Comparison of ENCODE assay signal across 34 cellular contexts in the genomic region with DNA sequence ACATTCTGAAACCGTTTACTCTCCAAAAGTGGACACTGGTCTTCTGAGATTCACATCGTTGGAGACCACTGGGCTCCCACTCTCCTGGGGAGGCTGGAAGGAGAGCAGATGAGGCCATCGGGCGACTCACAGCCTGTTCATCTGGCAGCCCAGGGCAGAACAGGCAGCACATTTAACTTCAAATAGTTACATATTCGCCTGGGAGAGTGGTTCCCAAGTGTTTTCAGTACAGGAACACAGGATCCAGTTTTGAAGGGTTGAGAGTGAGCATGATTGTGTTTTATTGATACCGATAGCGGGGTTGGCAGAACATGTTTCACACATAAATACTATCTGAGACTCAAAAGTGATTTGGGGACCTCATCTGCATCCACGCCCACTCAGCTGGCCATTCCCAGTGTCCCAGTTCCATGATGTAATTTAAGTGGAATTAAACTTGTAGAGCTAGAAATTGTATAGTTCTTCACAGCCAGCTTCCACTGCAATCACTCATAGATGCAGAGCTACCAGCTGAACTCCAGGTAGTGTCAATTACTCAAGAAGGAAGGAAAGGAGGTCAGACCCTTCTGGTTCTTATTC. TPM values are rescaled to one million over a fixed set of nuclear protein-coding genes. Genes with fewer than 3 reads are reported as not detected.
"Had no signal": no experiment of that assay in that cellular context is flagged by ENCODE, and none has a peak within 500 bp of the region (broad histone marks: within the 10 kb centered on the region; RNA-seq: fewer than 3 reads in every experiment).

No MANE protein-coding gene starts in this region.

- H3K9me3 Mint-ChIP-seq: naive thymus-derived CD8-positive, alpha-beta T cell; nephron; neural progenitor cell; stimulated activated memory B cell treated with anti-CD40 and anti-IgM and Interleukin-4, amounts not matched to agents 10 μg/mL and 1 μg/mL and 100 μg/mL, for 72 hours; stimulated activated naive CD8-positive, alpha-beta T cell treated with anti-CD3 and anti-CD28 coated beads, Interleukin-15, amount 100 ng/mL, for 72 hours; type B pancreatic cell had no signal

- H3K4me1 ChIP-seq: left lung, lower lobe of right lung, neural progenitor cell, right atrium auricular region, right lobe of liver, tibial nerve, vagina had no signal

- H3K27ac Mint-ChIP-seq: naive thymus-derived CD8-positive, alpha-beta T cell; nephron; neural progenitor cell; progenitor cell of endocrine pancreas; stimulated activated memory B cell treated with anti-CD40 and anti-IgM and Interleukin-4, amounts not matched to agents 10 μg/mL and 1 μg/mL and 100 μg/mL, for 72 hours; stimulated activated naive CD8-positive, alpha-beta T cell treated with anti-CD3 and anti-CD28 coated beads, Interleukin-15, amount 100 ng/mL, for 72 hours; type B pancreatic cell had no signal

- DNase-seq: hippocampal formation; kidney glomerular epithelial cell; left colon; left lung; lower lobe of right lung; mammary epithelial cell; mesenchymal stem cell; naive thymus-derived CD8-positive, alpha-beta T cell; occipital lobe; right lobe of liver; stimulated activated CD4-positive, alpha-beta T cell treated with anti-CD3 and anti-CD28 coated beads, Interleukin-1b, Interleukin-23, amount 100 ng/mL, for 48 hours; stimulated activated CD4-positive, alpha-beta T cell treated with anti-CD3 and anti-CD28 coated beads, Interleukin-2, amount 100 ng/mL, for 48 hours; stimulated activated CD4-positive, alpha-beta T cell treated with anti-CD3 and anti-CD28 coated beads, Interleukin-4, amount 100 ng/mL, for 4 hours; stimulated activated CD8-positive, alpha-beta memory T cell treated with anti-CD3 and anti-CD28 coated beads, Interleukin-4, amount 100 ng/mL, for 48 hours; stimulated activated naive CD4-positive, alpha-beta T cell treated with Interleukin-2 at 50 U/mL for 16 hours; stimulated activated naive CD8-positive, alpha-beta T cell treated with anti-CD3 and anti-CD28 coated beads, Interleukin-15, amount 100 ng/mL, for 72 hours; substantia nigra had no signal

- FAIRE-seq: keratinocyte had no signal

- H3K27me3 ChIP-seq: neural progenitor cell, right atrium auricular region, right lobe of liver, tibial nerve, vagina had no signal

- H3K4me1 Mint-ChIP-seq: naive thymus-derived CD8-positive, alpha-beta T cell; nephron; neural progenitor cell; stimulated activated memory B cell treated with anti-CD40 and anti-IgM and Interleukin-4, amounts not matched to agents 10 μg/mL and 1 μg/mL and 100 μg/mL, for 72 hours; stimulated activated naive CD8-positive, alpha-beta T cell treated with anti-CD3 and anti-CD28 coated beads, Interleukin-15, amount 100 ng/mL, for 72 hours had no signal

- H3K27ac ChIP-seq: left lung, lower lobe of right lung, neural progenitor cell, neutrophil, right atrium auricular region, right lobe of liver, tibial nerve, vagina had no signal

- H3K27me3 Mint-ChIP-seq: progenitor cell of endocrine pancreas; stimulated activated memory B cell treated with anti-CD40 and anti-IgM and Interleukin-4, amounts not matched to agents 10 μg/mL and 1 μg/mL and 100 μg/mL, for 72 hours had no signal

- H3K4me2 ChIP-seq: neural progenitor cell, smooth muscle cell had no signal

- H3K36me3 ChIP-seq: left lung, lower lobe of right lung, neural progenitor cell, neutrophil, right atrium auricular region, right lobe of liver, tibial nerve, vagina had no signal

- H3K9ac ChIP-seq: neural progenitor cell had no signal

- H3K36me3 Mint-ChIP-seq: naive thymus-derived CD8-positive, alpha-beta T cell; neural progenitor cell; stimulated activated memory B cell treated with anti-CD40 and anti-IgM and Interleukin-4, amounts not matched to agents 10 μg/mL and 1 μg/mL and 100 μg/mL, for 72 hours; type B pancreatic cell had no signal

- H3K9me3 ChIP-seq: left lung, lower lobe of right lung, neutrophil, right atrium auricular region, right lobe of liver, tibial nerve, vagina had no signal

- H3K4me3 Mint-ChIP-seq: naive thymus-derived CD8-positive, alpha-beta T cell; nephron; neural progenitor cell; stimulated activated memory B cell treated with anti-CD40 and anti-IgM and Interleukin-4, amounts not matched to agents 10 μg/mL and 1 μg/mL and 100 μg/mL, for 72 hours; stimulated activated naive CD8-positive, alpha-beta T cell treated with anti-CD3 and anti-CD28 coated beads, Interleukin-15, amount 100 ng/mL, for 72 hours; type B pancreatic cell had no signal

- H2AFZ ChIP-seq: neural progenitor cell had no signal

- H3K4me3 ChIP-seq: left lung, lower lobe of right lung, neural progenitor cell, right atrium auricular region, right lobe of liver, smooth muscle cell, tibial nerve, vagina had no signal

RNA-seq across cellular contexts. Expression of gene PNLIP, which starts 22.8 kb away (rescaled TPM):
- total RNA-seq: left lung; lower lobe of right lung; mammary epithelial cell; naive thymus-derived CD8-positive, alpha-beta T cell; occipital lobe; osteocyte; progenitor cell of endocrine pancreas; pulmonary artery endothelial cell; renal cortical epithelial cell; right atrium auricular region; right lobe of liver; smooth muscle cell; temporal lobe; ureter; vagina had no signal
- polyA plus RNA-seq: keratinocyte; liver; mammary epithelial cell; naive thymus-derived CD8-positive, alpha-beta T cell; smooth muscle cell had no signal
